13 cellular contexts compared by ENCODE assay signal in genomic region chr10:124236818-124237217, GRCh38.
DNase-seq lines count a peak whose midpoint lies in the region; ATAC-seq and TF ChIP-seq lines count a peak whose summit lies in the region.
"Had no signal": no experiment of that assay in that cellular context is flagged by ENCODE, and none has a peak within 500 bp of the region (broad histone marks: within the 10 kb centered on the region; RNA-seq: fewer than 3 reads in every experiment).

No MANE protein-coding gene starts in this region.

- no peaks in the 10 kb centered on the region for H3K27me3 ChIP-seq in right atrium auricular region
- peaks cover 0 to 4% (median 0%) of the 10 kb centered on the region in 9 donors for H3K27me3 ChIP-seq in heart left ventricle
- peaks cover 5% of the 10 kb centered on the region for H3K27me3 ChIP-seq in osteoblast (ENCODE audit: insufficient read depth, low read length)
- H3K27me3 ChIP-seq: BLaER1 treated with 17β-estradiol and CSF1 and Interleukin-3, amounts not matched to agents 10 nM and 100 nM had no signal

- H3K9me3 ChIP-seq in right atrium auricular region (peaks cover 0 to 9% of the 10 kb centered on the region in 2 donors), heart left ventricle (no peaks in the 10 kb centered on the region), osteoblast (ENCODE audit: low read depth, low read length) (no peaks in the 10 kb centered on the region)
- H3K9me3 ChIP-seq: HAP-1 had no signal

- peak; percentile 54 for DNase-seq in Right ventricle myocardium superior
- DNase-seq in right atrium auricular region (ENCODE audit: low spot score), result no peak
- DNase-seq in heart left ventricle, result no peak
- DNase-seq in osteoblast (ENCODE audit: insufficient read length, low spot score, missing footprints), result peak; percentile 4
- no peak for DNase-seq in left lobe of liver (ENCODE audit: low spot score)
- DNase-seq in NCI-H2196 (lab: John Stamatoyannopoulos, UW; ENCODE audit: unreplicated experiment), result no peak
- no peak for DNase-seq in chondrocyte (ENCODE audit: low spot score)
- DNase-seq: ACHN; CD4-positive, CD25-positive, alpha-beta regulatory T cell; DMS53; GF-D8 had no signal

- H3K9me3 Mint-ChIP-seq in chondrocyte (ENCODE audit: low read depth), result peaks cover 3% of the 10 kb centered on the region

- H3K36me3 ChIP-seq in right atrium auricular region (no peaks in the 10 kb centered on the region), heart left ventricle (no peaks in the 10 kb centered on the region), osteoblast (ENCODE audit: insufficient read depth, low read length) (no peaks in the 10 kb centered on the region)
- H3K36me3 ChIP-seq: BLaER1 treated with 17β-estradiol and CSF1 and Interleukin-3, amounts not matched to agents 10 nM and 100 nM; HAP-1 had no signal

- no peak overlapping the region for H3K27ac Mint-ChIP-seq in chondrocyte (ENCODE audit: unreplicated experiment)
- H3K27ac Mint-ChIP-seq: CD4-positive, CD25-positive, alpha-beta regulatory T cell had no signal

- ATAC-seq in Right ventricle myocardium superior (ENCODE audit: poor library complexity) (peak; percentile 74), heart left ventricle (peak in 3 of 4 donors; percentile 31 to 59 (median 38)), left lobe of liver (no peak)

- no peaks in the 10 kb centered on the region for H3K4me1 Mint-ChIP-seq in chondrocyte (ENCODE audit: low read depth)

- H3K4me2 ChIP-seq in osteoblast (ENCODE audit: insufficient read depth, low read length), result no peak overlapping the region

- no peak overlapping the region for H3K4me3 Mint-ChIP-seq in chondrocyte (ENCODE audit: unreplicated experiment)
- H3K4me3 Mint-ChIP-seq: CD4-positive, CD25-positive, alpha-beta regulatory T cell had no signal

- intact Hi-C loops in Right ventricle myocardium superior (cut with DNase I), result no loop called here
- intact Hi-C loops in heart left ventricle (cut with DNase I), result no loop called here

- H3K4me3 ChIP-seq in right atrium auricular region, result no peak overlapping the region
- H3K4me3 ChIP-seq in heart left ventricle, result no peak overlapping the region
- H3K4me3 ChIP-seq in osteoblast (ENCODE audit: insufficient read depth, low read length), result no peak overlapping the region
- H3K4me3 ChIP-seq: BLaER1 treated with 17β-estradiol and CSF1 and Interleukin-3, amounts not matched to agents 10 nM and 100 nM; HAP-1 had no signal

- no peaks in the 10 kb centered on the region for H3K79me2 ChIP-seq in osteoblast (ENCODE audit: insufficient read depth, low read length)

- no peak for TF ChIP-seq POLR2A in heart left ventricle (IDR thresholded peaks at IDR 0.05)

- no peaks in the 10 kb centered on the region for H4K20me1 ChIP-seq in osteoblast (ENCODE audit: insufficient read depth, low read length)
- H4K20me1 ChIP-seq: BLaER1 treated with 17β-estradiol and CSF1 and Interleukin-3, amounts not matched to agents 10 nM and 100 nM had no signal

- no peak for TF ChIP-seq CTCF in right atrium auricular region (IDR thresholded peaks at IDR 0.05)
- no peak for TF ChIP-seq CTCF in heart left ventricle (IDR thresholded peaks at IDR 0.05)
- no peak for TF ChIP-seq CTCF in osteoblast (IDR thresholded peaks at IDR 0.05; ENCODE audit: extremely low read depth, low read depth, low read length)
- TF ChIP-seq CTCF in chondrocyte (IDR thresholded peaks at IDR 0.05), result no peak

- no peaks in the 10 kb centered on the region for H3K4me1 ChIP-seq in right atrium auricular region
- H3K4me1 ChIP-seq in heart left ventricle, result peaks cover 0 to 18% (median 4%) of the 10 kb centered on the region in 12 donors
- no peaks in the 10 kb centered on the region for H3K4me1 ChIP-seq in osteoblast (ENCODE audit: insufficient read depth, low read length)
- H3K4me1 ChIP-seq: HAP-1 had no signal

- H3K36me3 Mint-ChIP-seq in chondrocyte (ENCODE audit: low read depth), result no peaks in the 10 kb centered on the region
- H3K36me3 Mint-ChIP-seq: CD4-positive, CD25-positive, alpha-beta regulatory T cell had no signal

- H3K27me3 Mint-ChIP-seq in chondrocyte (ENCODE audit: low read depth), result peaks cover 25% of the 10 kb centered on the region

- H3K27ac ChIP-seq in right atrium auricular region (no peak overlapping the region), heart left ventricle (no peak overlapping the region), osteoblast (ENCODE audit: low read depth, low read length) (no peak overlapping the region)
- H3K27ac ChIP-seq: BLaER1 treated with 17β-estradiol and CSF1 and Interleukin-3, amounts not matched to agents 10 nM and 100 nM had no signal

- WGBS in heart left ventricle, 4 donors, result 72 to 82% (median 77%) methylated on average over 7 of the region's 7 CpGs

- no peak overlapping the region for H2AFZ ChIP-seq in osteoblast (ENCODE audit: low read length)

Comparison
In these comparisons a context has a peak if more than half of its experiments do, and no peak if none do; other contexts are left out.
1. DNase-seq: peak in Right ventricle myocardium superior (single experiment) and osteoblast (single experiment); none in right atrium auricular region (single experiment), heart left ventricle (0 of 5), left lobe of liver (single experiment), NCI-H2196 (single experiment) and chondrocyte (single experiment).